ENCODE assay signal across 25 cellular contexts in genomic region chr17:6528557-6528956, GRCh38. TPM values are rescaled to one million over a fixed set of nuclear protein-coding genes. Genes with fewer than 3 reads are reported as not detected.
A peak's percentile ranks its signal among the peaks of the same experiment; 100 is the strongest.
DNase-seq lines count a peak whose midpoint lies in the region.
"Had no signal": no experiment of that assay in that cellular context is flagged by ENCODE, and none has a peak within 500 bp of the region (broad histone marks: within the 10 kb centered on the region; RNA-seq: fewer than 3 reads in every experiment).

No MANE protein-coding gene starts in this region.

- H4K12ac ChIP-seq in trophoblast cell (ENCODE audit: low read depth, low read length) = no peak overlapping the region

- no peak overlapping the region for H3K4ac ChIP-seq in trophoblast cell (ENCODE audit: low read depth, low read length)

- H2AK5ac ChIP-seq in trophoblast cell (ENCODE audit: low read length) = no peak overlapping the region

- H2AFZ ChIP-seq in trophoblast cell (ENCODE audit: insufficient read depth, low read length, poor library complexity) = no peak overlapping the region

- H3K4me2 ChIP-seq in trophoblast cell (ENCODE audit: low read length) = no peak overlapping the region

- WGBS in trophoblast cell (ENCODE audit: extremely low coverage, insufficient coverage, insufficient read length) = no CpG with 5 or more reads among the region's 3 CpGs

- peaks cover 2% of the 10 kb centered on the region in 2 experiments for H3K4me1 ChIP-seq in trophoblast cell (ENCODE audit: control insufficient read depth in 1 of 2, insufficient read depth in 2 of 2, low read length in 2 of 2)

- no peak overlapping the region for H3K4me3 ChIP-seq in trophoblast cell (ENCODE audit: low read depth, low read length)
- H3K4me3 ChIP-seq: SJSA1 had no signal

- H3K79me1 ChIP-seq in trophoblast cell (ENCODE audit: low read length) = no peaks in the 10 kb centered on the region

- H2BK5ac ChIP-seq in trophoblast cell (ENCODE audit: low read depth, low read length, poor library complexity) = no peak overlapping the region

- H3K27ac ChIP-seq in cingulate gyrus (ENCODE audit: low read depth, low read length) (peak overlapping the region; percentile 26), trophoblast cell (ENCODE audit: low read depth, low read length) (no peak overlapping the region)
- H3K27ac ChIP-seq: C4-2B, SJSA1 had no signal

- no peaks in the 10 kb centered on the region for H3K79me2 ChIP-seq in trophoblast cell (ENCODE audit: control insufficient read depth, insufficient read depth, low read length, poor library complexity)

- no peaks in the 10 kb centered on the region for H3K36me3 ChIP-seq in trophoblast cell (ENCODE audit: control insufficient read depth in 1 of 2, insufficient read depth in 2 of 2, low read length in 2 of 2)
- H3K36me3 ChIP-seq: SJSA1 had no signal

- no peak overlapping the region for H4K8ac ChIP-seq in trophoblast cell (ENCODE audit: low read depth, low read length)

- peak overlapping the region; percentile 81 for H3K23ac ChIP-seq in trophoblast cell (ENCODE audit: low read length)

- H3K14ac ChIP-seq in trophoblast cell (ENCODE audit: low read length) = no peak overlapping the region

- peaks cover 3% of the 10 kb centered on the region for H3K9me3 ChIP-seq in trophoblast cell (ENCODE audit: insufficient read depth, low read depth, low read length)
- H3K9me3 ChIP-seq: SJSA1 had no signal

- no peak overlapping the region for H3K18ac ChIP-seq in trophoblast cell (ENCODE audit: low read length)

- H2BK12ac ChIP-seq in trophoblast cell (ENCODE audit: low read length) = no peak overlapping the region

- H2BK120ac ChIP-seq in trophoblast cell (ENCODE audit: insufficient read depth, low read length, poor library complexity) = no peak overlapping the region

- no peak overlapping the region for H3K9ac ChIP-seq in trophoblast cell (ENCODE audit: low read length)

- no peak overlapping the region for H4K91ac ChIP-seq in trophoblast cell (ENCODE audit: low read depth, low read length)

- DNase-seq in islet precursor cell = peak; percentile 46
- no peak for DNase-seq in trophoblast cell
- no peak for DNase-seq in activated gamma-delta T cell (lab: John Stamatoyannopoulos, UW)
- no peak for DNase-seq in DMS153 treated with DMSO at 0.1 percent for 48 hours (lab: John Stamatoyannopoulos, UW; ENCODE audit: unreplicated experiment)
- DNase-seq in DMS53 (lab: John Stamatoyannopoulos, UW) = no peak
- DNase-seq in stimulated activated naive CD4-positive, alpha-beta T cell treated with Interleukin-2 at 50 U/mL for 16 hours (lab: John Stamatoyannopoulos, UW) = no peak
- DNase-seq: CD8-positive, alpha-beta T cell; DMS 273 treated with DMSO at 0.1 percent for 48 hours; DND-41; H7; HFFc6; KBM-7; MV-4-11; NCI-H1105; NCI-H1436 treated with DMSO at 0.1 percent for 48 hours; NCI-H187 treated with DMSO at 0.1 percent for 48 hours; NCI-H2107; NCI-H524; NCI-H774; NK-92 treated with Interleukin-12 subunit alpha and Interleukin-12 subunit beta, amount 100 ng/mL, for 24 hours; PC-3; Right ventricle myocardium superior had no signal

- no peaks in the 10 kb centered on the region for H3K27me3 ChIP-seq in trophoblast cell (ENCODE audit: insufficient read depth, low read length)
- H3K27me3 ChIP-seq: SJSA1 had no signal

RNA-seq across cellular contexts. Expression of gene PITPNM3, which starts 27.8 kb away (rescaled TPM):
- polyA plus RNA-seq in trophoblast cell (2013) = 0.58 and 0.64 TPM in 2 replicates
